In genomic region chr5:79237735-79238560, GRCh38 we compare ENCODE assay signal across 8 cellular contexts. TPM values are rescaled to one million over a fixed set of nuclear protein-coding genes. Genes with fewer than 3 reads are reported as not detected.
A peak's percentile ranks its signal among the peaks of the same experiment; 100 is the strongest.
DNase-seq lines count a peak whose midpoint lies in the region; ATAC-seq and TF ChIP-seq lines count a peak whose summit lies in the region.

No MANE protein-coding gene starts in this region.

- peaks cover 2% of the 10 kb centered on the region for H3K36me3 Mint-ChIP-seq in activated CD8-positive, alpha-beta memory T cell treated with anti-CD3 and anti-CD28 coated beads, Interleukin-2, amount 10 ng/mL, durations not matched to agents 7 days and 5 days

- H3K4me1 Mint-ChIP-seq in activated CD8-positive, alpha-beta memory T cell treated with anti-CD3 and anti-CD28 coated beads, Interleukin-2, amount 10 ng/mL, durations not matched to agents 7 days and 5 days, result peaks cover 41% of the 10 kb centered on the region

- TF ChIP-seq EP300 in sigmoid colon (IDR thresholded peaks at IDR 0.05), result no peak

- WGBS in sigmoid colon, 2 donors, result 7 to 25% methylated on average over 14 of the region's 14 CpGs

- no peak for DNase-seq in activated CD8-positive, alpha-beta memory T cell treated with anti-CD3 and anti-CD28 coated beads, Interleukin-2, amount 10 ng/mL, durations not matched to agents 7 days and 5 days
- no peak for DNase-seq in activated CD8-positive, alpha-beta memory T cell treated with anti-CD3 and anti-CD28 coated beads, Interleukin-2, amount 50 U/mL, for 48 hours
- DNase-seq in SJSA1 (ENCODE audit: low read depth in 1 of 2, low spot score in 2 of 2) (peak in 1 of 2 experiments; percentile 10), foreskin keratinocyte (peak in 1 of 2 donors; percentile 35), sigmoid colon (no peak), GOT3 (lab: John Stamatoyannopoulos, UW) (no peak)

- H3K4me1 ChIP-seq in SJSA1 (replicated peaks) (peaks cover 33% of the 10 kb centered on the region), foreskin keratinocyte (peaks cover 12% of the 10 kb centered on the region), sigmoid colon (peaks cover 0 to 54% (median 38%) of the 10 kb centered on the region in 4 donors)

- H3K4me3 Mint-ChIP-seq in activated CD8-positive, alpha-beta memory T cell treated with anti-CD3 and anti-CD28 coated beads, Interleukin-2, amount 10 ng/mL, durations not matched to agents 7 days and 5 days, result peak overlapping the region; percentile 93

- no peak overlapping the region for H3K27ac ChIP-seq in SJSA1
- H3K27ac ChIP-seq in foreskin keratinocyte, result peak overlapping the region; percentile 97
- peak overlapping the region; percentile 85 to 96 (median 93) for H3K27ac ChIP-seq in sigmoid colon

- H3K4me3 ChIP-seq in SJSA1, result peak overlapping the region; percentile 91
- H3K4me3 ChIP-seq in sigmoid colon, result peak overlapping the region; percentile 65 to 85 (median 74)

- H3K36me3 ChIP-seq in SJSA1, result peaks cover 4% of the 10 kb centered on the region
- H3K36me3 ChIP-seq in sigmoid colon, result no peaks in the 10 kb centered on the region

- peak; percentile 1 for ATAC-seq in activated CD8-positive, alpha-beta memory T cell treated with anti-CD3 and anti-CD28 coated beads, Interleukin-2, amount 10 ng/mL, durations not matched to agents 7 days and 5 days
- peak; percentile 3 for ATAC-seq in foreskin keratinocyte
- no peak for ATAC-seq in GM21515 (IDR thresholded peaks at IDR 0.05; ENCODE audit: unreplicated experiment)
- no peak for ATAC-seq in HG03097 (IDR thresholded peaks at IDR 0.05; ENCODE audit: low FRiP score, unreplicated experiment)

- H3K27ac Mint-ChIP-seq in activated CD8-positive, alpha-beta memory T cell treated with anti-CD3 and anti-CD28 coated beads, Interleukin-2, amount 10 ng/mL, durations not matched to agents 7 days and 5 days, result peak overlapping the region; percentile 90

- no peaks in the 10 kb centered on the region for H3K9me3 ChIP-seq in SJSA1 (replicated peaks)
- no peaks in the 10 kb centered on the region for H3K9me3 ChIP-seq in sigmoid colon

- H3K27me3 ChIP-seq in SJSA1 (replicated peaks) (no peaks in the 10 kb centered on the region), foreskin keratinocyte (no peaks in the 10 kb centered on the region), sigmoid colon (no peaks in the 10 kb centered on the region)

- H3K9me3 Mint-ChIP-seq in activated CD8-positive, alpha-beta memory T cell treated with anti-CD3 and anti-CD28 coated beads, Interleukin-2, amount 10 ng/mL, durations not matched to agents 7 days and 5 days (ENCODE audit: low read depth), result no peaks in the 10 kb centered on the region

- CTCF ChIA-PET in activated CD8-positive, alpha-beta memory T cell treated with anti-CD3 and anti-CD28 coated beads, Interleukin-2, amount 10 ng/mL, durations not matched to agents 7 days and 5 days (lab: Charles Lee), result interaction anchor here (0.8 to 1.9 kb wide), 2 partner anchors 11 to 105 kb away, joined by 4 read pairs; no protein-coding TSS in a partner anchor

- TF ChIP-seq POLR2A in sigmoid colon (IDR thresholded peaks at IDR 0.05), result no peak

- intact Hi-C loops in sigmoid colon (cut with DNase I), result loop anchor here (2.0 to 10.0 kb wide), 7 partner anchors 49 to 1463 kb away; partner anchors contain the start of genes HOMER1 and TBCA

- TF ChIP-seq CTCF in foreskin keratinocyte (conservative IDR thresholded peaks at IDR 0.05), result no peak
- no peak for TF ChIP-seq CTCF in sigmoid colon (IDR thresholded peaks at IDR 0.05)

- no peaks in the 10 kb centered on the region for H3K27me3 Mint-ChIP-seq in activated CD8-positive, alpha-beta memory T cell treated with anti-CD3 and anti-CD28 coated beads, Interleukin-2, amount 10 ng/mL, durations not matched to agents 7 days and 5 days

RNA-seq across cellular contexts. Expression of gene JMY, which starts 2.0 kb away (rescaled TPM):
- total RNA-seq in activated CD8-positive, alpha-beta memory T cell treated with anti-CD3 and anti-CD28 coated beads, Interleukin-2, amount 10 ng/mL, durations not matched to agents 7 days and 5 days, result 1 to 10 TPM; 5.1 to 6.1 TPM
- 2.3 and 2.9 TPM in 2 replicates for total RNA-seq in SJSA1 (2014; rRNA removed; shearing (Covaris generic))
- total RNA-seq in foreskin keratinocyte, result 5.2 and 5.8 TPM in 2 replicates
- polyA plus RNA-seq in foreskin keratinocyte, result 0.93 and 0.97 TPM in 2 replicates
- 10 to 100 TPM; 33.2 to 58.7 (median 39.2) TPM for total RNA-seq in sigmoid colon
- 1 to 10 TPM; 1.4 to 3.8 (median 1.8) TPM for polyA plus RNA-seq in sigmoid colon

Comparison
In these comparisons a context has a peak if more than half of its experiments do, and no peak if none do; other contexts are left out.
1. ATAC-seq: peak in activated CD8-positive, alpha-beta memory T cell treated with anti-CD3 and anti-CD28 coated beads, Interleukin-2, amount 10 ng/mL, durations not matched to agents 7 days and 5 days (single experiment) and foreskin keratinocyte (single experiment); none in GM21515 (single experiment) and HG03097 (single experiment).